Comparison of ENCODE assay signal across 10 cellular contexts in the genomic region with DNA sequence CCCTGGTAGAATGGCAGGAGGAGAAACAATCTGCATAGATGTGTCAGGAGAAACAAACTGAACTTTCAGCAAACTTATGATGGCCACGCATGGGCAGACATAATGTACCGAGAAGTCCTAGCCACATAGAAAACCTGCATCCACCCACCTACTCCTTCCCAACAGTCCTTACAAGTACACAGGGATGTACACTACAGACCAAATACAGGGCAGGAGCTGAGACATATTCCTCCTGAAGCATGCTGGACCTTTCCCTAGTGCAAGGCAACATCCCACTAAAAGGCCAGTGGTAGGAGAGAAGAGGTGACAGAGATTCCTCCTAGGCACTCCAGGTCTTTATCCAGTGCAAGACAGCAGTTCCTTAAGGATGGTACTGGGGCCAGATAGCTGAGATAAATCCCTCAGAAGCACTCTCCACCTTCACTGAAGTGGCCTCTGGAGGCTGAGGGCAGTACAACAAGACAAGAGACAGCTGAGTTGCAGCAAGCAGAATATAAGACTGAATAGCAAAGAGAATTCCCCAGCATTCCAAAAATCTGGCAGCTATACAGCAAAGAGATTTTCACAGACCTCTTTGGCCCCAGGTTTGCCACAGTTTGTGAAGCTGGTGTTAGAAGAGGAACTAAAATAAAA. TPM values are rescaled to one million over a fixed set of nuclear protein-coding genes. Genes with fewer than 3 reads are reported as not detected.
DNase-seq lines count a peak whose midpoint lies in the region; ATAC-seq and TF ChIP-seq lines count a peak whose summit lies in the region.
"Had no signal": no experiment of that assay in that cellular context is flagged by ENCODE, and none has a peak within 500 bp of the region (broad histone marks: within the 10 kb centered on the region; RNA-seq: fewer than 3 reads in every experiment).

No MANE protein-coding gene starts in this region.

- 88 to 100% methylated on average over 2 of the region's 2 CpGs for WGBS in body of pancreas, 2 donors

- TF ChIP-seq EP300 in Ishikawa (IDR thresholded peaks at IDR 0.05; ENCODE audit: borderline replicate concordance) = no peak

- no peaks in the 10 kb centered on the region for H3K9me3 ChIP-seq in body of pancreas

- H3K4me3 ChIP-seq in body of pancreas = no peak overlapping the region

- peak overlapping the region in 1 of 4 donors; percentile 29 for H3K27ac ChIP-seq in body of pancreas

- intact Hi-C loops in body of pancreas (cut with DNase I) = no loop called here

- no peaks in the 10 kb centered on the region for H3K27me3 ChIP-seq in body of pancreas

- H3K4me1 ChIP-seq in body of pancreas = peaks cover 16% of the 10 kb centered on the region

- peak; percentile 70 for DNase-seq in EH (ENCODE audit: low read depth)
- DNase-seq in body of pancreas = no peak
- DNase-seq in kidney tubule cell (ENCODE audit: low spot score) = peak; percentile 54
- DNase-seq in HPDE6-E6E7 (ENCODE audit: extremely low spot score) = no peak
- DNase-seq in COLO668 (lab: John Stamatoyannopoulos, UW; ENCODE audit: unreplicated experiment) = no peak
- no peak for DNase-seq in SIG-M5 treated with dmso at 0.1 percent for 504 hours (lab: John Stamatoyannopoulos, UW; ENCODE audit: unreplicated experiment)
- DNase-seq in stimulated activated CD4-positive, alpha-beta T cell treated with anti-CD3 and anti-CD28 coated beads, Interleukin-2, amount 100 ng/mL, for 24 hours = no peak
- DNase-seq: NCI-H1092; stimulated activated naive CD8-positive, alpha-beta T cell treated with anti-CD3 and anti-CD28 coated beads, Interleukin-15, Interleukin-2, amounts not matched to agents 100 U/mL and 50 U/mL, for 24 hours had no signal

- no peak for TF ChIP-seq CTCF in body of pancreas (IDR thresholded peaks at IDR 0.05)

- TF ChIP-seq RAD21 in Ishikawa (IDR thresholded peaks at IDR 0.05; ENCODE audit: low read depth) = 0 out of 2 replicates have a peak, but pooled peaks have one; percentile 3

- ATAC-seq in body of pancreas = peak; percentile 30
- ATAC-seq: stimulated activated naive CD8-positive, alpha-beta T cell treated with anti-CD3 and anti-CD28 coated beads, Interleukin-15, Interleukin-2, amounts not matched to agents 100 U/mL and 50 U/mL, for 24 hours had no signal

- H3K36me3 ChIP-seq in body of pancreas (replicated peaks in 1 of 2; ENCODE audit: insufficient read depth in 1 of 2, low read depth in 2 of 2) = no peaks in the 10 kb centered on the region

- no peak for TF ChIP-seq POLR2A in body of pancreas (IDR thresholded peaks at IDR 0.05)

TF ChIP-seq in Ishikawa, 13 proteins besides CTCF, POLR2A, EP300 and RAD21:
- TF ChIP-seq ZBTB7A (IDR thresholded peaks at IDR 0.05; ENCODE audit: low read depth) = no peak
- TF ChIP-seq NFIC (IDR thresholded peaks at IDR 0.05) = no peak
- TF ChIP-seq TEAD4 (IDR thresholded peaks at IDR 0.05) = no peak
- TF ChIP-seq TCF12 (IDR thresholded peaks at IDR 0.05; ENCODE audit: low read depth) = no peak
- TF ChIP-seq CEBPB (IDR thresholded peaks at IDR 0.05) = no peak
- no peak for TF ChIP-seq YY1 (IDR thresholded peaks at IDR 0.05; ENCODE audit: low read depth)
- TF ChIP-seq FOXM1 (IDR thresholded peaks at IDR 0.05; ENCODE audit: borderline replicate concordance, low read depth) = no peak
- TF ChIP-seq TAF1 (IDR thresholded peaks at IDR 0.05; ENCODE audit: low read depth) = no peak
- no peak for TF ChIP-seq EGR1 (IDR thresholded peaks at IDR 0.05)
- TF ChIP-seq, protein P1, sequence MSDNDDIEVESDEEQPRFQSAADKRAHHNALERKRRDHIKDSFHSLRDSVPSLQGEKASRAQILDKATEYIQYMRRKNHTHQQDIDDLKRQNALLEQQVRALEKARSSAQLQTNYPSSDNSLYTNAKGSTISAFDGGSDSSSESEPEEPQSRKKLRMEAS (IDR thresholded peaks at IDR 0.05) = no peak
- no peak for TF ChIP-seq USF1 (IDR thresholded peaks at IDR 0.05)
- no peak for TF ChIP-seq CREB1 (IDR thresholded peaks at IDR 0.05; ENCODE audit: low read depth)
- TF ChIP-seq REST (IDR thresholded peaks at IDR 0.05; ENCODE audit: low read depth) = no peak

RNA-seq across cellular contexts. Expression of gene VWA8, which starts 18.3 kb away (rescaled TPM):
- total RNA-seq in body of pancreas = 10 to 100 TPM; 15.8 to 29.3 TPM

Comparison
In these comparisons a context has a peak if more than half of its experiments do, and no peak if none do; other contexts are left out.
1. DNase-seq: peak in EH (single experiment) and kidney tubule cell (single experiment); none in body of pancreas (0 of 4), HPDE6-E6E7 (single experiment), COLO668 (single experiment), SIG-M5 treated with dmso at 0.1 percent for 504 hours (single experiment) and stimulated activated CD4-positive, alpha-beta T cell treated with anti-CD3 and anti-CD28 coated beads, Interleukin-2, amount 100 ng/mL, for 24 hours (0 of 2).